ENCODE assay signal across 8 cellular contexts in the genomic region with DNA sequence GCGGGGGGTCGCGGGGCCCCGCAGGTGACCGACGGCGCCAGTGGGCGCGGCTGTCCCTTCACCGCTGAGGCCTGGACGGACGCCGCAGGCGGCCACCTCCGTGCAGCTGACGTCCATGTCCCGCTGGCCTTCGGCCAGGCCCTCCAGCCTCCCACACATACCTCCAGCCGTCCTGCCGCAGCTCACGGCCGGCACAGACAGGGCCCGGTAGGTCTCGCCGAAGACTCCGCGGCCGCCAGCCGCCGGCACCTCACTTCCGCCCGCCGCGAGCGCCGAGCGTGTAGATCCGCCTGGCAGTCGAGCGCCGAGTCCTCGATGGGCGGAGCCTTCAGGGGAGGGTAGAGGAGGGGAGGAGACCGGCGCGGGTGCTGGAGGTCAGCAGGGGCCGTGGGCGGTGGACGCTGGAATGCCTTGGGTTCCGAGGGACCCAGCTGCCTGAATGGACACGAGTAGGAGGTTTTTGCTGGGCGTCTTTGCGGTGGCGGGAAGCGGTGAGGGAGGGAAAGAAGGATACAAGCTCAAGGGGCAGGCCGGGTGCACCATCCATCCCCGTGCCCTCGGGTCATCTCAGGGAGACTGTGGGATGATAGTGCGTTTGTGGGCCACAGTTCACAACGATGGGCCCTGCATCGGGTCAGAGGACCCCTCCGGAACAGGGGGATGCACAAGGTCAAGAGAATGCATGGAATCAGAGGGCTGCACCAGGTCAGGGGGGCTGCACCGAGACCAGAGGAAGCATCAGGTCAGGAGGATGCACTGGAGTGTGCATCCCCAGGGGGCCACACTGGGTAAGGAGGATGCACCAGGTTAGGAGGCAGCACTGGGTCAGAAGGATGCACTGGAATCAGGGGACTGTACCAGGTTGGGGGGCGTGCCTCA. TPM values are rescaled to one million over a fixed set of nuclear protein-coding genes. Genes with fewer than 3 reads are reported as not detected.
DNase-seq lines count a peak whose midpoint lies in the region; ATAC-seq and TF ChIP-seq lines count a peak whose summit lies in the region.

A gene with protein sequence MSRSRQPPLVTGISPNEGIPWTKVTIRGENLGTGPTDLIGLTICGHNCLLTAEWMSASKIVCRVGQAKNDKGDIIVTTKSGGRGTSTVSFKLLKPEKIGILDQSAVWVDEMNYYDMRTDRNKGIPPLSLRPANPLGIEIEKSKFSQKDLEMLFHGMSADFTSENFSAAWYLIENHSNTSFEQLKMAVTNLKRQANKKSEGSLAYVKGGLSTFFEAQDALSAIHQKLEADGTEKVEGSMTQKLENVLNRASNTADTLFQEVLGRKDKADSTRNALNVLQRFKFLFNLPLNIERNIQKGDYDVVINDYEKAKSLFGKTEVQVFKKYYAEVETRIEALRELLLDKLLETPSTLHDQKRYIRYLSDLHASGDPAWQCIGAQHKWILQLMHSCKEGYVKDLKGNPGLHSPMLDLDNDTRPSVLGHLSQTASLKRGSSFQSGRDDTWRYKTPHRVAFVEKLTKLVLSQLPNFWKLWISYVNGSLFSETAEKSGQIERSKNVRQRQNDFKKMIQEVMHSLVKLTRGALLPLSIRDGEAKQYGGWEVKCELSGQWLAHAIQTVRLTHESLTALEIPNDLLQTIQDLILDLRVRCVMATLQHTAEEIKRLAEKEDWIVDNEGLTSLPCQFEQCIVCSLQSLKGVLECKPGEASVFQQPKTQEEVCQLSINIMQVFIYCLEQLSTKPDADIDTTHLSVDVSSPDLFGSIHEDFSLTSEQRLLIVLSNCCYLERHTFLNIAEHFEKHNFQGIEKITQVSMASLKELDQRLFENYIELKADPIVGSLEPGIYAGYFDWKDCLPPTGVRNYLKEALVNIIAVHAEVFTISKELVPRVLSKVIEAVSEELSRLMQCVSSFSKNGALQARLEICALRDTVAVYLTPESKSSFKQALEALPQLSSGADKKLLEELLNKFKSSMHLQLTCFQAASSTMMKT (minus strand): TSS at position 282 of the 879 bp plus-strand sequence. CDS start 55,321 bp downstream, outside the sequence.

- H3K4me1 Mint-ChIP-seq in IgD-negative memory B cell (peaks cover 20 to 28% (median 22%) of the 10 kb centered on the region in 3 donors), nephron (peaks cover 23% of the 10 kb centered on the region)

- H3K27me3 Mint-ChIP-seq in IgD-negative memory B cell (no peaks in the 10 kb centered on the region), nephron (ENCODE audit: low read depth) (peaks cover 24% of the 10 kb centered on the region)

- H3K4me3 ChIP-seq in DOHH2 (ENCODE audit: low read length) (peak within 1 kb of the TSS; percentile 88), RWPE2 (ENCODE audit: severe bottlenecking) (peak within 1 kb of the TSS; percentile 81), fibroblast of the aortic adventitia (ENCODE audit: low read depth, low read length) (peak within 1 kb of the TSS; percentile 93)

- peak; percentile 86 for DNase-seq in RWPE2 (ENCODE audit: low spot score)
- peak; percentile 78 for DNase-seq in activated T-helper 9 cell treated with anti-CD3 and anti-CD28 coated beads, Interleukin-2, amount 50 U/mL, for 16 hours (ENCODE audit: low read depth)
- DNase-seq in fibroblast of the aortic adventitia (ENCODE audit: low read depth): peak; percentile 73
- DNase-seq in stimulated activated naive CD8-positive, alpha-beta T cell treated with anti-CD3 and anti-CD28 coated beads, Interleukin-15, Interleukin-2, amounts not matched to agents 100 U/mL and 50 U/mL, for 24 hours: peak; percentile 89

- peak within 1 kb of the TSS; percentile 87 to 98 (median 96) for H3K4me3 Mint-ChIP-seq in IgD-negative memory B cell
- H3K4me3 Mint-ChIP-seq in nephron: peak within 1 kb of the TSS; percentile 89 to 97 (median 94)

- peak within 1 kb of the TSS; percentile 92 for H3K4me2 ChIP-seq in DOHH2 (ENCODE audit: low read length)

- H3K36me3 ChIP-seq in DOHH2 (ENCODE audit: control insufficient read depth, low read length) (peaks cover 6% of the 10 kb centered on the region; the same call in 1 of the 2 replicates), RWPE2 (ENCODE audit: low read depth) (peaks cover 17% of the 10 kb centered on the region; the same call in 1 of the 2 replicates)

- no peaks in the 10 kb centered on the region for H3K9me3 ChIP-seq in DOHH2 (ENCODE audit: control insufficient read depth, insufficient read depth, low read length)
- H3K9me3 ChIP-seq in RWPE2 (ENCODE audit: severe bottlenecking): no peaks in the 10 kb centered on the region

- H3K27ac ChIP-seq in DOHH2 (ENCODE audit: low read depth, low read length) (peak within 1 kb of the TSS; percentile 52), RWPE2 (ENCODE audit: poor library complexity, severe bottlenecking) (peak within 1 kb of the TSS; percentile 55)

- no peaks in the 10 kb centered on the region for H3F3A ChIP-seq in DOHH2 (ENCODE audit: control insufficient read depth, insufficient read depth)

- no peaks in the 10 kb centered on the region for H3K9me3 Mint-ChIP-seq in IgD-negative memory B cell
- H3K9me3 Mint-ChIP-seq in nephron: no peaks in the 10 kb centered on the region

- H3K9me2 ChIP-seq in DOHH2 (replicated peaks; ENCODE audit: control insufficient read depth, low read length): no peaks in the 10 kb centered on the region

- ATAC-seq in GM21529 (IDR thresholded peaks at IDR 0.05; ENCODE audit: unreplicated experiment) (peak; percentile 86), RWPE2 (ENCODE audit: low read depth) (peak; percentile 83)
- ATAC-seq in stimulated activated naive CD8-positive, alpha-beta T cell treated with anti-CD3 and anti-CD28 coated beads, Interleukin-15, Interleukin-2, amounts not matched to agents 100 U/mL and 50 U/mL, for 24 hours: peak; percentile 95

- H4K20me1 ChIP-seq in DOHH2 (ENCODE audit: control insufficient read depth, insufficient read depth, low read depth, low read length): no peaks in the 10 kb centered on the region

- H3K27me3 ChIP-seq in DOHH2 (ENCODE audit: control insufficient read depth, low read length) (no peaks in the 10 kb centered on the region), RWPE2 (ENCODE audit: insufficient read depth, poor library complexity, severe bottlenecking) (no peaks in the 10 kb centered on the region)

- peak within 1 kb of the TSS; percentile 59 to 92 (median 65) for H3K27ac Mint-ChIP-seq in IgD-negative memory B cell
- peak within 1 kb of the TSS in 2 of 3 experiments; percentile 83 to 86 for H3K27ac Mint-ChIP-seq in nephron

- H3K36me3 Mint-ChIP-seq in IgD-negative memory B cell (peaks cover 5% of the 10 kb centered on the region), nephron (ENCODE audit: low read depth) (peaks cover 8% of the 10 kb centered on the region)

- H3K4me1 ChIP-seq in DOHH2 (ENCODE audit: control insufficient read depth, low read length) (peaks cover 18% of the 10 kb centered on the region), RWPE2 (ENCODE audit: insufficient read depth, poor library complexity, severe bottlenecking) (peaks cover 9% of the 10 kb centered on the region)

- TF ChIP-seq CTCF in DOHH2 (IDR thresholded peaks at IDR 0.05; ENCODE audit: low read depth, low read length, poor library complexity, severe bottlenecking) (no peak), RWPE2 (IDR thresholded peaks at IDR 0.05; ENCODE audit: poor library complexity, severe bottlenecking) (no peak), fibroblast of the aortic adventitia (IDR thresholded peaks at IDR 0.05; ENCODE audit: insufficient read depth, low read length) (no peak), nephron (IDR thresholded peaks at IDR 0.05; ENCODE audit: unreplicated experiment in 3 of 3) (no peak)

- peaks cover 37% of the 10 kb centered on the region for H3K79me2 ChIP-seq in DOHH2 (ENCODE audit: control insufficient read depth, low read length)

RNA-seq across cellular contexts. Expression of the gene that starts here (rescaled TPM):
- 26.3 TPM for polyA plus RNA-seq in IgD-negative memory B cell
- 11.0 and 27.9 TPM in 2 replicates for total RNA-seq in fibroblast of the aortic adventitia (ENCODE audit: low replicate concordance)

Comparison
In these comparisons a context has a peak if more than half of its experiments do, and no peak if none do; other contexts are left out.
1. Peak in every context shown above with its lines: DNase-seq, ATAC-seq, H3K4me3 ChIP-seq and H3K27ac ChIP-seq.